ENCODE assay signal across 8 cellular contexts in the genomic region with DNA sequence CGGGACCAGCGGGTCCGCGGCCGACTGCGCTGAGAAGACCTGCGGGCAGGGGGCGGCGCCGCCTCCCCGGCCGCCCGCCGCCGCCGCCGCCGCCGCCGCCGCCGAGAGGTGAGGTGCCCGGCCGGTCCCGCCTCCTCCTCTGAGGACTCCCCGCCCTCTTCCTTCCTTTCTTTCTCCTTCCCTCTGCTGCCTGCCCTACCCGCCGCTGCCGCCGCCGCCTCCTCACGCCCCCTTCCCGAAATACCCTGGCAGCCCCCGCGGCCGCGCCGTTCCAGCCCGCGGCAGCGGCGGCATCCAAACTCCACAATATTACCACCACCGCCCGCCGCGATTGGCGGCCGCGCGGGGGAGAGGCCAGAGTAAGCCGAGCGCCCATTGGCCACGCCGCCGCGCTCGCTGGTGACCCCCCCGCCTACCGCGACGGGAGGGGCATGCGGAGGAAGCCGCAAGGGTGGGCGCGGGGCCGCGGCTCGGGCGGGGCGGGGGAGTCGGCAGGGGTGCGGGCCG.
DNase-seq lines count a peak whose midpoint lies in the region; ATAC-seq and TF ChIP-seq lines count a peak whose summit lies in the region.

No MANE protein-coding gene starts in this region.

- H3K36me3 ChIP-seq in lower lobe of right lung, result no peaks in the 10 kb centered on the region

- intact Hi-C loops in dorsolateral prefrontal cortex (cut with DNase I), result loop anchor here (2.0 to 10.0 kb wide), 4 partner anchors 73 to 318 kb away; no protein-coding TSS in a partner anchor
- intact Hi-C loops in lower lobe of right lung (cut with DNase I), result no loop called here

- peak overlapping the region in 49 of 59 donors; percentile 34 to 91 (median 81) for H3K27ac ChIP-seq in dorsolateral prefrontal cortex
- peak overlapping the region; percentile 83 for H3K27ac ChIP-seq in lower lobe of right lung

- H3K27me3 ChIP-seq in dorsolateral prefrontal cortex (no peaks in the 10 kb centered on the region), lower lobe of right lung (ENCODE audit: low read depth) (no peaks in the 10 kb centered on the region)

- ATAC-seq in GM19328 (IDR thresholded peaks at IDR 0.05; ENCODE audit: unreplicated experiment) (peak; percentile 77), HG03460 (IDR thresholded peaks at IDR 0.05; ENCODE audit: unreplicated experiment) (peak; percentile 83), lower lobe of right lung (peak; percentile 95)

- TF ChIP-seq CTCF in dorsolateral prefrontal cortex (IDR thresholded peaks at IDR 0.05 in 54 of 56, conservative IDR thresholded peaks at IDR 0.05 in 2 of 56; ENCODE audit: low read depth in 1 of 56, partially characterized antibody in 56 of 56) (peak in 11 of 56 donors; percentile 7 to 34 (median 18)), lower lobe of right lung (IDR thresholded peaks at IDR 0.05) (no peak)

- H3K4me3 ChIP-seq in dorsolateral prefrontal cortex (peak overlapping the region; percentile 64 to 100 (median 92)), lower lobe of right lung (peak overlapping the region; percentile 98)

- H3K4me1 ChIP-seq in lower lobe of right lung, result peaks cover 12% of the 10 kb centered on the region

- DNase-seq in C1 segment of cervical spinal cord (lab: John Stamatoyannopoulos, UW) (peak in 13 of 14 donors; percentile 33 to 90 (median 77)), NCI-H69 (lab: John Stamatoyannopoulos, UW) (peak; percentile 94), dorsolateral prefrontal cortex (peak; percentile 78 to 93 (median 88)), lower lobe of right lung (peak; percentile 86)
- peak; percentile 77 to 79 for DNase-seq in activated CD4-positive, alpha-beta T cell treated with anti-CD3 and anti-CD28 coated beads, Interleukin-2, amount 50 U/mL, for 48 hours
- DNase-seq in stimulated activated CD4-positive, alpha-beta T cell treated with anti-CD3 and anti-CD28 coated beads, Interleukin-4, amount 100 ng/mL, for 48 hours (ENCODE audit: low read depth in 2 of 2), result peak; percentile 70 to 72

- H3K9me3 ChIP-seq in lower lobe of right lung, result no peaks in the 10 kb centered on the region

Comparison
In these comparisons a context has a peak if more than half of its experiments do, and no peak if none do; other contexts are left out.
1. Peak in every context shown above with its lines: DNase-seq, ATAC-seq, H3K4me3 ChIP-seq and H3K27ac ChIP-seq.